Comparison of ENCODE assay signal across 8 cellular contexts in the genomic region with DNA sequence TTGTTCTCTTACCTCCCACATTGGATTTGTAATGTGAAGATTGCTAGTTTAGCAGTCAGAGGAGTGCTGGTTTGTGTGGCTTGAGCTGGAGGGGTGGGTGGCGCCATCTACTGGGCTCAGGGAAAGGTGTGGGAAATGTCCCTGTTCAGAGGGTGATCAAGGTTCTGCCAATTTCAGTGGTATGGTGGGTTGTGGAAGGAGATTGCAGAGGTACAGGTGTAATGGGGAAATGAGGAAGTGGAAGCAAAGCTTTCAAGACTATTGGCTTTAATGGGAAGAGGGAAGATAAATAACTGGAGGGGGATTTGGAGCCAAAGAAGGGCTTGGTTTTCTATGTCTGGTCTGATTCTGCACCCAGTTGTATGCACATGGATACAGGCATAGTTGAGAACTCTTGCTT.
DNase-seq lines count a peak whose midpoint lies in the region; ATAC-seq and TF ChIP-seq lines count a peak whose summit lies in the region.

No MANE protein-coding gene starts in this region.

- no peaks in the 10 kb centered on the region for H3K27me3 ChIP-seq in suprapubic skin

- 19% methylated on average over 1 of the region's 1 CpG for WGBS in suprapubic skin

- no peaks in the 10 kb centered on the region for H3K36me3 Mint-ChIP-seq in activated CD4-positive, alpha-beta T cell treated with anti-CD3 and anti-CD28 coated beads, Interleukin-2, amount 10 ng/mL, durations not matched to agents 7 days and 5 days (ENCODE audit: low read depth)

- H3K27me3 Mint-ChIP-seq in activated CD4-positive, alpha-beta T cell treated with anti-CD3 and anti-CD28 coated beads, Interleukin-2, amount 10 ng/mL, durations not matched to agents 7 days and 5 days, result peaks cover 18% of the 10 kb centered on the region

- H3K27ac Mint-ChIP-seq in activated CD4-positive, alpha-beta T cell treated with anti-CD3 and anti-CD28 coated beads, Interleukin-2, amount 10 ng/mL, durations not matched to agents 7 days and 5 days, result no peak overlapping the region

- H3K9me3 Mint-ChIP-seq in activated CD4-positive, alpha-beta T cell treated with anti-CD3 and anti-CD28 coated beads, Interleukin-2, amount 10 ng/mL, durations not matched to agents 7 days and 5 days, result no peaks in the 10 kb centered on the region

- no peaks in the 10 kb centered on the region for H3K9me3 ChIP-seq in suprapubic skin

- peaks cover 62% of the 10 kb centered on the region for H3K36me3 ChIP-seq in suprapubic skin

- no peak overlapping the region for H3K27ac ChIP-seq in suprapubic skin

- TF ChIP-seq EP300 in suprapubic skin (IDR thresholded peaks at IDR 0.05), result no peak

- H3K4me3 Mint-ChIP-seq in activated CD4-positive, alpha-beta T cell treated with anti-CD3 and anti-CD28 coated beads, Interleukin-2, amount 10 ng/mL, durations not matched to agents 7 days and 5 days, result no peak overlapping the region

- peak; percentile 6 for DNase-seq in NCI-H2029 treated with DMSO at 0.1 percent for 48 hours (lab: John Stamatoyannopoulos, UW)
- DNase-seq in NCI-H2029 (lab: John Stamatoyannopoulos, UW), result no peak
- peak; percentile 59 for DNase-seq in NCI-H2196 (lab: John Stamatoyannopoulos, UW; ENCODE audit: unreplicated experiment)
- DNase-seq in activated CD4-positive, alpha-beta T cell treated with anti-CD3 and anti-CD28 coated beads, Interleukin-2, amount 10 ng/mL, durations not matched to agents 7 days and 5 days, result peak; percentile 52
- DNase-seq in epidermal melanocyte (ENCODE audit: insufficient read length, low spot score), result peak; percentile 19
- peak; percentile 50 for DNase-seq in mucosa of gallbladder (ENCODE audit: low spot score)
- no peak for DNase-seq in suprapubic skin (ENCODE audit: low spot score in 2 of 2)

- no peaks in the 10 kb centered on the region for H3K4me1 Mint-ChIP-seq in activated CD4-positive, alpha-beta T cell treated with anti-CD3 and anti-CD28 coated beads, Interleukin-2, amount 10 ng/mL, durations not matched to agents 7 days and 5 days

- no peak overlapping the region for H3K4me3 ChIP-seq in suprapubic skin

- no peaks in the 10 kb centered on the region for H3K4me1 ChIP-seq in suprapubic skin

- ATAC-seq in HG02678 (IDR thresholded peaks at IDR 0.05; ENCODE audit: unreplicated experiment), result peak; percentile 81

- CTCF ChIA-PET in activated CD4-positive, alpha-beta T cell treated with anti-CD3 and anti-CD28 coated beads, Interleukin-2, amount 10 ng/mL, durations not matched to agents 7 days and 5 days (lab: Charles Lee), result interaction anchor here (1.3 to 3.2 kb wide), 3 partner anchors 10 to 94 kb away, joined by 3 to 11 read pairs (median 3); no protein-coding TSS in a partner anchor

- TF ChIP-seq CTCF in suprapubic skin (IDR thresholded peaks at IDR 0.05), result peak; percentile 24 to 77

- POLR2A ChIA-PET in activated CD4-positive, alpha-beta T cell treated with anti-CD3 and anti-CD28 coated beads, Interleukin-2, amount 10 ng/mL, durations not matched to agents 7 days and 5 days (lab: Charles Lee), result no interaction called here

- TF ChIP-seq POLR2A in suprapubic skin (IDR thresholded peaks at IDR 0.05), result no peak

Comparison
In these comparisons a context has a peak if more than half of its experiments do, and no peak if none do; other contexts are left out.
1. DNase-seq: peak in NCI-H2029 treated with DMSO at 0.1 percent for 48 hours (single experiment), NCI-H2196 (single experiment), activated CD4-positive, alpha-beta T cell treated with anti-CD3 and anti-CD28 coated beads, Interleukin-2, amount 10 ng/mL, durations not matched to agents 7 days and 5 days (single experiment), epidermal melanocyte (single experiment) and mucosa of gallbladder (single experiment); none in NCI-H2029 (single experiment) and suprapubic skin (0 of 2).